ENCODE assay signal across 26 cellular contexts in genomic region chr16:69294051-69294450, GRCh38. TPM values are rescaled to one million over a fixed set of nuclear protein-coding genes. Genes with fewer than 3 reads are reported as not detected.
DNase-seq lines count a peak whose midpoint lies in the region; ATAC-seq, FAIRE-seq and TF ChIP-seq lines count a peak whose summit lies in the region.
"Had no signal": no experiment of that assay in that cellular context is flagged by ENCODE, and none has a peak within 500 bp of the region (broad histone marks: within the 10 kb centered on the region; RNA-seq: fewer than 3 reads in every experiment).

No MANE protein-coding gene starts in this region.

- TF ChIP-seq CTCF in bronchial epithelial cell (IDR thresholded peaks at IDR 0.05; ENCODE audit: insufficient read depth, low read length, severe bottlenecking), result no peak

- FAIRE-seq in bronchial epithelial cell (lab: Jason Lieb, UNC), result peak; percentile 75
- FAIRE-seq: GM12892, GM19239, H54 had no signal

- no peaks in the 10 kb centered on the region for H3K36me3 Mint-ChIP-seq in activated T-cell treated with anti-CD3 and anti-CD28 coated beads, Interleukin-2, amount 50 U/mL, for 72 hours (ENCODE audit: insufficient read depth in 2 of 2)
- H3K36me3 Mint-ChIP-seq in stimulated activated effector memory CD8-positive, alpha-beta T cell treated with anti-CD3 and anti-CD28 coated beads, Interleukin-12 subunit alpha, Interleukin-12 subunit beta, amount 100 ng/mL, for 72 hours, result peaks cover 12% of the 10 kb centered on the region
- no peaks in the 10 kb centered on the region for H3K36me3 Mint-ChIP-seq in natural killer cell treated with Interleukin-12 subunit alpha and Interleukin-12 subunit beta and Interleukin-15 and Interleukin-18, amount 100 ng/mL, for 72 hours
- H3K36me3 Mint-ChIP-seq: CD14-positive monocyte had no signal

- DNase-seq in activated T-cell treated with anti-CD3 and anti-CD28 coated beads, Interleukin-2, amount 50 U/mL, for 72 hours, result no peak
- no peak for DNase-seq in activated T-cell treated with anti-CD3 and anti-CD28 coated beads for 4 hours
- DNase-seq in bronchial epithelial cell (ENCODE audit: low read depth), result peak; percentile 79
- no peak for DNase-seq in stimulated activated effector memory CD8-positive, alpha-beta T cell treated with anti-CD3 and anti-CD28 coated beads, Interleukin-12 subunit alpha, Interleukin-12 subunit beta, amount 100 ng/mL, for 72 hours (ENCODE audit: low spot score in 2 of 2)
- no peak for DNase-seq in natural killer cell treated with Interleukin-12 subunit alpha and Interleukin-12 subunit beta and Interleukin-15 and Interleukin-18, amount 100 ng/mL, for 72 hours (ENCODE audit: low spot score)
- no peak for DNase-seq in left lobe of liver (ENCODE audit: low spot score)
- DNase-seq: BE2C, Calu3, DMS79 treated with DMSO at 0.1 percent for 48 hours, NCI-H1092, NCI-H1417 treated with DMSO at 0.1 percent for 48 hours, NCI-H1694 treated with DMSO at 0.1 percent for 48 hours, NCI-H2081, NCI-H2171, NCI-H226, NCI-H510A, NCI-H69, SIG-M5 had no signal

- peaks cover 9% of the 10 kb centered on the region for H3K4me1 Mint-ChIP-seq in activated T-cell treated with anti-CD3 and anti-CD28 coated beads, Interleukin-2, amount 50 U/mL, for 72 hours (ENCODE audit: low read depth)
- peaks cover 8% of the 10 kb centered on the region for H3K4me1 Mint-ChIP-seq in stimulated activated effector memory CD8-positive, alpha-beta T cell treated with anti-CD3 and anti-CD28 coated beads, Interleukin-12 subunit alpha, Interleukin-12 subunit beta, amount 100 ng/mL, for 72 hours
- H3K4me1 Mint-ChIP-seq in natural killer cell treated with Interleukin-12 subunit alpha and Interleukin-12 subunit beta and Interleukin-15 and Interleukin-18, amount 100 ng/mL, for 72 hours (ENCODE audit: low read depth in 2 of 2), result peaks cover 0 to 7% of the 10 kb centered on the region in 2 donors

- no peak overlapping the region for H3K4me3 Mint-ChIP-seq in activated T-cell treated with anti-CD3 and anti-CD28 coated beads, Interleukin-2, amount 50 U/mL, for 72 hours
- no peak overlapping the region for H3K4me3 Mint-ChIP-seq in stimulated activated effector memory CD8-positive, alpha-beta T cell treated with anti-CD3 and anti-CD28 coated beads, Interleukin-12 subunit alpha, Interleukin-12 subunit beta, amount 100 ng/mL, for 72 hours
- no peak overlapping the region for H3K4me3 Mint-ChIP-seq in natural killer cell treated with Interleukin-12 subunit alpha and Interleukin-12 subunit beta and Interleukin-15 and Interleukin-18, amount 100 ng/mL, for 72 hours
- H3K4me3 Mint-ChIP-seq: CD14-positive monocyte had no signal

- H3K9me3 Mint-ChIP-seq in activated T-cell treated with anti-CD3 and anti-CD28 coated beads, Interleukin-2, amount 50 U/mL, for 72 hours, result no peaks in the 10 kb centered on the region
- H3K9me3 Mint-ChIP-seq in stimulated activated effector memory CD8-positive, alpha-beta T cell treated with anti-CD3 and anti-CD28 coated beads, Interleukin-12 subunit alpha, Interleukin-12 subunit beta, amount 100 ng/mL, for 72 hours, result no peaks in the 10 kb centered on the region
- no peaks in the 10 kb centered on the region for H3K9me3 Mint-ChIP-seq in natural killer cell treated with Interleukin-12 subunit alpha and Interleukin-12 subunit beta and Interleukin-15 and Interleukin-18, amount 100 ng/mL, for 72 hours

- peak overlapping the region; percentile 57 for H3K27ac Mint-ChIP-seq in activated T-cell treated with anti-CD3 and anti-CD28 coated beads, Interleukin-2, amount 50 U/mL, for 72 hours
- peak overlapping the region; percentile 44 for H3K27ac Mint-ChIP-seq in stimulated activated effector memory CD8-positive, alpha-beta T cell treated with anti-CD3 and anti-CD28 coated beads, Interleukin-12 subunit alpha, Interleukin-12 subunit beta, amount 100 ng/mL, for 72 hours
- no peak overlapping the region for H3K27ac Mint-ChIP-seq in natural killer cell treated with Interleukin-12 subunit alpha and Interleukin-12 subunit beta and Interleukin-15 and Interleukin-18, amount 100 ng/mL, for 72 hours
- H3K27ac Mint-ChIP-seq: CD14-positive monocyte had no signal

- no peaks in the 10 kb centered on the region for H3K27me3 Mint-ChIP-seq in activated T-cell treated with anti-CD3 and anti-CD28 coated beads, Interleukin-2, amount 50 U/mL, for 72 hours (ENCODE audit: low read depth)
- H3K27me3 Mint-ChIP-seq in natural killer cell treated with Interleukin-12 subunit alpha and Interleukin-12 subunit beta and Interleukin-15 and Interleukin-18, amount 100 ng/mL, for 72 hours, result no peaks in the 10 kb centered on the region

- no peak for ATAC-seq in activated T-cell treated with anti-CD3 and anti-CD28 coated beads, Interleukin-2, amount 50 U/mL, for 72 hours (replicated peaks in 1 of 2)
- ATAC-seq in esophagus mucosa (peak; percentile 25), HG03135 (IDR thresholded peaks at IDR 0.05; ENCODE audit: unreplicated experiment) (no peak), left lobe of liver (no peak)
- ATAC-seq in stimulated activated effector memory CD8-positive, alpha-beta T cell treated with anti-CD3 and anti-CD28 coated beads, Interleukin-12 subunit alpha, Interleukin-12 subunit beta, amount 100 ng/mL, for 72 hours, result no peak
- no peak for ATAC-seq in natural killer cell treated with Interleukin-12 subunit alpha and Interleukin-12 subunit beta and Interleukin-15 and Interleukin-18, amount 100 ng/mL, for 72 hours
- ATAC-seq: Panc1 had no signal

- H3K36me3 ChIP-seq in bronchial epithelial cell (ENCODE audit: control insufficient read depth, insufficient read depth, low read length), result no peaks in the 10 kb centered on the region
- H3K36me3 ChIP-seq: BE2C had no signal

- H3K4me3 ChIP-seq in bronchial epithelial cell (ENCODE audit: low read depth, low read length), result no peak overlapping the region
- H3K4me3 ChIP-seq: SK-N-MC had no signal

- H3K27me3 ChIP-seq in bronchial epithelial cell (ENCODE audit: control insufficient read depth, insufficient read depth, low read length), result no peaks in the 10 kb centered on the region
- H3K27me3 ChIP-seq: BE2C had no signal

RNA-seq across cellular contexts. Expression of gene VPS4A, which starts 17.1 kb away (rescaled TPM):
- total RNA-seq in activated T-cell treated with anti-CD3 and anti-CD28 coated beads, Interleukin-2, amount 50 U/mL, for 72 hours, result 10 to 100 TPM; 41.1 to 45.3 TPM
- total RNA-seq in bronchial epithelial cell, result 41.9 and 45.6 TPM in 2 replicates
- 21.0 TPM for total RNA-seq in esophagus mucosa
- total RNA-seq in natural killer cell treated with Interleukin-12 subunit alpha and Interleukin-12 subunit beta and Interleukin-15 and Interleukin-18, amount 100 ng/mL, for 72 hours, result 10 to 100 TPM; 41.5 to 45.8 TPM
- 12.9 TPM for total RNA-seq in left lobe of liver

RNA-seq across cellular contexts. Expression of gene PDF, which starts 36.3 kb away (rescaled TPM):
- total RNA-seq in activated T-cell treated with anti-CD3 and anti-CD28 coated beads, Interleukin-2, amount 50 U/mL, for 72 hours, result 10 to 100 TPM in 1 of 2 donors, 1 to 10 TPM in 1; 9.9 to 10.1 TPM
- total RNA-seq in bronchial epithelial cell, result 25.6 and 31.3 TPM in 2 replicates
- total RNA-seq in esophagus mucosa, result 11.3 TPM
- total RNA-seq in natural killer cell treated with Interleukin-12 subunit alpha and Interleukin-12 subunit beta and Interleukin-15 and Interleukin-18, amount 100 ng/mL, for 72 hours, result 10 to 100 TPM; 15.6 to 26.9 TPM
- total RNA-seq in left lobe of liver, result 22.0 TPM

RNA-seq across cellular contexts. Expression of gene COG8, which starts 45.3 kb away (rescaled TPM):
- 10 to 100 TPM; 33.2 to 38.3 TPM for total RNA-seq in activated T-cell treated with anti-CD3 and anti-CD28 coated beads, Interleukin-2, amount 50 U/mL, for 72 hours
- total RNA-seq in bronchial epithelial cell (18.2 and 18.7 TPM in 2 replicates), esophagus mucosa (18.4 TPM), left lobe of liver (27.8 TPM)
- total RNA-seq in natural killer cell treated with Interleukin-12 subunit alpha and Interleukin-12 subunit beta and Interleukin-15 and Interleukin-18, amount 100 ng/mL, for 72 hours, result 10 to 100 TPM; 29.6 to 39.0 TPM

RNA-seq across cellular contexts. Expression of gene NIP7, which starts 45.5 kb away (rescaled TPM):
- total RNA-seq in activated T-cell treated with anti-CD3 and anti-CD28 coated beads, Interleukin-2, amount 50 U/mL, for 72 hours, result 10 to 100 TPM; 30.8 to 32.2 TPM
- total RNA-seq in bronchial epithelial cell (28.8 and 45.5 TPM in 2 replicates), esophagus mucosa (29.0 TPM), left lobe of liver (8.1 TPM)
- total RNA-seq in natural killer cell treated with Interleukin-12 subunit alpha and Interleukin-12 subunit beta and Interleukin-15 and Interleukin-18, amount 100 ng/mL, for 72 hours, result 10 to 100 TPM; 52.3 to 82.8 TPM

RNA-seq across cellular contexts. Expression of gene TMED6, which starts 57.5 kb away (rescaled TPM):
- total RNA-seq in activated T-cell treated with anti-CD3 and anti-CD28 coated beads, Interleukin-2, amount 50 U/mL, for 72 hours, result 1 to 10 TPM; 3.3 to 3.7 TPM
- total RNA-seq in bronchial epithelial cell, result 0.13 TPM in 1 of 2 replicates, not detected in the other
- total RNA-seq in esophagus mucosa, result 0.52 TPM
- total RNA-seq in natural killer cell treated with Interleukin-12 subunit alpha and Interleukin-12 subunit beta and Interleukin-15 and Interleukin-18, amount 100 ng/mL, for 72 hours, result 1 to 10 TPM; 1.5 to 5.0 TPM
- total RNA-seq in left lobe of liver, result 3.1 TPM

Comparison
In these comparisons a context has a peak if more than half of its experiments do, and no peak if none do; other contexts are left out.
1. H3K27ac Mint-ChIP-seq: peak in activated T-cell treated with anti-CD3 and anti-CD28 coated beads, Interleukin-2, amount 50 U/mL, for 72 hours (single experiment) and stimulated activated effector memory CD8-positive, alpha-beta T cell treated with anti-CD3 and anti-CD28 coated beads, Interleukin-12 subunit alpha, Interleukin-12 subunit beta, amount 100 ng/mL, for 72 hours (single experiment); none in natural killer cell treated with Interleukin-12 subunit alpha and Interleukin-12 subunit beta and Interleukin-15 and Interleukin-18, amount 100 ng/mL, for 72 hours (0 of 2).